6 cellular contexts compared by ENCODE assay signal in the genomic region with DNA sequence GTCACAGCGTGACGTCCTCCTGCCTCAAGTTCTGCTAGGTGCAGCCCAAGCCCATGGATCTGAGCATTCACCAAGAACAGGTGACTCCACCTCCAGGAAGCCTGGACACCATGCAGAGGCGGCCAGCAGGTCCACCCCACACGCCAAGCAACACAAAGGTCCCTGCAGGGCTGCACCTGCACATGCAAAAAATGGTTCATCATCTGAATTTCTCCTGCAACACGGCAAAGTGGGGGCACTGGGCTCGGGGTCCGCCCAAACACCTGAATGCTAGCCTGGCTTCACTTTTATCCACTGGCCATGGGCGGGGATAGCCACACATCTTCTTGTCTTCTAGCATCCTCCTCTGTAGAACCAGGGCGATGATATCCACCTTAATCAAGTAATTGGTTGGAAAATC. TPM values are rescaled to one million over a fixed set of nuclear protein-coding genes. Genes with fewer than 3 reads are reported as not detected.
"Had no signal": no experiment of that assay in that cellular context is flagged by ENCODE, and none has a peak within 500 bp of the region (broad histone marks: within the 10 kb centered on the region; RNA-seq: fewer than 3 reads in every experiment).

No MANE protein-coding gene starts in this region.

- DNase-seq: H9, HCEC 1CT, IMR-90 had no signal

RNA-seq across cellular contexts. Expression of a gene that starts 28.9 kb away (rescaled TPM):
- total RNA-seq: GM23338, H1, H9, HT-29, IMR-90 had no signal

RNA-seq across cellular contexts. Expression of a gene that starts 59.5 kb away (rescaled TPM):
- total RNA-seq: GM23338, H1, HT-29, IMR-90 had no signal
